ENCODE assay signal across 8 cellular contexts in genomic region chr1:29122662-29122986, GRCh38. TPM values are rescaled to one million over a fixed set of nuclear protein-coding genes. Genes with fewer than 3 reads are reported as not detected.
DNase-seq lines count a peak whose midpoint lies in the region; ATAC-seq and TF ChIP-seq lines count a peak whose summit lies in the region.

No MANE protein-coding gene starts in this region.

- H3K4me3 ChIP-seq in cardiac muscle cell (peak overlapping the region; percentile 42), rectal smooth muscle tissue (ENCODE audit: low read length) (peak overlapping the region; percentile 82)

- H3K27me3 ChIP-seq in cardiac muscle cell = peaks cover 18% of the 10 kb centered on the region
- peaks cover 11% of the 10 kb centered on the region for H3K27me3 ChIP-seq in rectal smooth muscle tissue (ENCODE audit: control insufficient read depth, insufficient read depth, low read length)

- TF ChIP-seq CTCF in cardiac muscle cell (IDR thresholded peaks at IDR 0.05; ENCODE audit: low read depth, low read length) = no peak
- no peak for TF ChIP-seq CTCF in GM10248 (IDR thresholded peaks at IDR 0.05; ENCODE audit: control extremely low read depth, extremely low read depth, low read depth, missing control alignments)

- DNase-seq in GM04504 (ENCODE audit: low read depth) = peak; percentile 79
- peak; percentile 40 to 46 for DNase-seq in activated T-cell treated with anti-CD3 and anti-CD28 coated beads, Interleukin-2, amount 50 U/mL, for 48 hours
- DNase-seq in cardiac muscle cell (ENCODE audit: low read depth in 1 of 2, low spot score in 1 of 2) = peak; percentile 32 to 89
- DNase-seq in GM10248 (ENCODE audit: extremely low spot score) = no peak
- DNase-seq in NCI-H345 treated with DMSO at 0.1 percent for 48 hours (lab: John Stamatoyannopoulos, UW; ENCODE audit: unreplicated experiment) = no peak
- no peak for DNase-seq in stimulated activated naive CD4-positive, alpha-beta T cell treated with Interleukin-2 at 50 U/mL for 16 hours (lab: John Stamatoyannopoulos, UW)

- CTCF ChIA-PET in GM10248 (lab: Yijun Ruan, JAX) = interaction anchor here (1.1 to 2.4 kb wide), 2 partner anchors 20 to 241 kb away, joined by 3 to 7 read pairs; no protein-coding TSS in a partner anchor

- H3K27ac ChIP-seq in cardiac muscle cell = peak overlapping the region; percentile 73
- H3K27ac ChIP-seq in rectal smooth muscle tissue (ENCODE audit: low read depth, low read length) = peak overlapping the region; percentile 98

- POLR2A ChIA-PET in GM10248 (lab: Yijun Ruan, JAX) = no interaction called here

- peak overlapping the region; percentile 83 for H3K9ac ChIP-seq in rectal smooth muscle tissue (ENCODE audit: low read length)

- H3K4me1 ChIP-seq in cardiac muscle cell (ENCODE audit: low read depth) = peaks cover 3% of the 10 kb centered on the region
- H3K4me1 ChIP-seq in rectal smooth muscle tissue (ENCODE audit: control insufficient read depth, insufficient read depth, low read length) = peaks cover 22% of the 10 kb centered on the region

- H3K36me3 ChIP-seq in cardiac muscle cell (no peaks in the 10 kb centered on the region), rectal smooth muscle tissue (ENCODE audit: control insufficient read depth, insufficient read depth, low read length) (no peaks in the 10 kb centered on the region)

- ATAC-seq in GM21447 (IDR thresholded peaks at IDR 0.05; ENCODE audit: unreplicated experiment) = no peak

- H3K9me3 ChIP-seq in cardiac muscle cell (ENCODE audit: low read depth) = no peaks in the 10 kb centered on the region

RNA-seq across cellular contexts. Expression of gene TMEM200B, which starts 1.1 kb away (rescaled TPM):
- 17.6 and 37.6 TPM in 2 replicates for total RNA-seq in cardiac muscle cell
- polyA plus RNA-seq in cardiac muscle cell = 18.7 and 33.0 TPM in 2 replicates

RNA-seq across cellular contexts. Expression of gene SRSF4, which starts 59.1 kb away (rescaled TPM):
- 46.4 and 92.6 TPM in 2 replicates for total RNA-seq in cardiac muscle cell
- polyA plus RNA-seq in cardiac muscle cell = 72.3 and 113 TPM in 2 replicates

Comparison
In these comparisons a context has a peak if more than half of its experiments do, and no peak if none do; other contexts are left out.
1. DNase-seq: peak in GM04504 (single experiment), activated T-cell treated with anti-CD3 and anti-CD28 coated beads, Interleukin-2, amount 50 U/mL, for 48 hours (2 of 2) and cardiac muscle cell (2 of 2); none in GM10248 (single experiment), NCI-H345 treated with DMSO at 0.1 percent for 48 hours (single experiment) and stimulated activated naive CD4-positive, alpha-beta T cell treated with Interleukin-2 at 50 U/mL for 16 hours (single experiment).